In the genomic region with DNA sequence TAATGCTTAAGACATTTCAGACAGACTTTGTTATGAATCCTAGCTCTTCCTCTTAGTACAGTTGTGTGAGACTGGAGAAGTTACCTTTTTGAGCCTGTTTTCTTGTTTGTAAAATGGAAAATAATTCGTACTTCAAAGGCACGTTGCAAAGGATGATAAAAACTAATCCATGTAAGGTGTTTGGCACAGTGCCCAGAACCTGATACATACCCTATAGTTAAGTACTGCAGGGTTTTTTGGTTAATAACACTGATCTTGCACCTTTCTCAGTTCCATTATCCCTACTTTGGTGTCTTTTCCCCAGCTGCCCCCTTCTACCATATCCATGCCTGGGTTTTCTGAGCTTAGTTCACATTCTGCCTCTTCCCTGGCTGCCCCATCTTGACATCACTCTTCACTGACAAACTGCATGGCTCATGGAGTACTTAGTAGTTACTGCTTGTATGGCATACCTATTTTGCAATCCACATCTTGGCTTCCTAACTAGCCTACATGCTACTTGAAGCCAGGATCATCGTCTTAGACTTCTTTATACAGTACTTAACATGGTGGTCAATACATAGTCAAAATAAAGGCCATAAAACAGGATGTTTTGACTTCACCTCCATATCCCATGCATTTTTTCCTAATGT, we compare ENCODE assay signal across 16 cellular contexts. TPM values are rescaled to one million over a fixed set of nuclear protein-coding genes. Genes with fewer than 3 reads are reported as not detected.
DNase-seq lines count a peak whose midpoint lies in the region; ATAC-seq and TF ChIP-seq lines count a peak whose summit lies in the region.
"Had no signal": no experiment of that assay in that cellular context is flagged by ENCODE, and none has a peak within 500 bp of the region (broad histone marks: within the 10 kb centered on the region; RNA-seq: fewer than 3 reads in every experiment).

No MANE protein-coding gene starts in this region.

- CTCF ChIA-PET in activated CD4-positive, alpha-beta T cell treated with anti-CD3 and anti-CD28 coated beads, Interleukin-2, amount 10 ng/mL, durations not matched to agents 7 days and 5 days (lab: Charles Lee): interaction anchor here (0.6 kb wide), 1 partner anchor 278 kb away, joined by 3 read pairs; no protein-coding TSS in a partner anchor

- H3K4ac ChIP-seq in mesenchymal stem cell (ENCODE audit: low read depth in 1 of 2, low read length in 2 of 2): no peak overlapping the region

- no peak overlapping the region for H4K91ac ChIP-seq in mesenchymal stem cell (ENCODE audit: low read length)

- intact Hi-C loops in activated CD4-positive, alpha-beta T cell treated with anti-CD3 and anti-CD28 coated beads, Interleukin-2, amount 10 ng/mL, durations not matched to agents 24 days and 14 days (cut with micrococcal nuclease): no loop called here
- intact Hi-C loops in dorsolateral prefrontal cortex (cut with DNase I): no loop called here

- H3K14ac ChIP-seq in mesenchymal stem cell (ENCODE audit: low read length in 2 of 2): no peak overlapping the region

- H2BK12ac ChIP-seq in mesenchymal stem cell (ENCODE audit: low read length in 2 of 2): no peak overlapping the region

- peak overlapping the region; percentile 95 for H2AK5ac ChIP-seq in mesenchymal stem cell (ENCODE audit: low read length, severe bottlenecking)

- H3K9ac ChIP-seq in mesenchymal stem cell (ENCODE audit: low read length): peak overlapping the region; percentile 37

- H3K27ac ChIP-seq in mesenchymal stem cell (ENCODE audit: low read length, poor library complexity, severe bottlenecking): peak overlapping the region; percentile 69
- no peak overlapping the region for H3K27ac ChIP-seq in dorsolateral prefrontal cortex
- H3K27ac ChIP-seq: hepatocyte had no signal

- H3K4me1 ChIP-seq in mesenchymal stem cell (ENCODE audit: control insufficient read depth, insufficient read depth, low read depth, low read length): peaks cover 3% of the 10 kb centered on the region

- H3K4me3 ChIP-seq in mesenchymal stem cell (ENCODE audit: insufficient read depth in 1 of 2, low read depth in 1 of 2, low read length in 2 of 2) (peak overlapping the region in 1 of 2 experiments; percentile 38), dorsolateral prefrontal cortex (no peak overlapping the region)
- H3K4me3 ChIP-seq: GM23338, hepatocyte had no signal

- no peak for ATAC-seq in HG02884 (IDR thresholded peaks at IDR 0.05; ENCODE audit: unreplicated experiment)
- ATAC-seq: GM23338 had no signal

- no peaks in the 10 kb centered on the region for H3K36me3 ChIP-seq in mesenchymal stem cell (ENCODE audit: control insufficient read depth in 1 of 2, insufficient read depth in 2 of 2, low read depth in 1 of 2, low read length in 2 of 2)

- no peak overlapping the region for H3K4me2 ChIP-seq in mesenchymal stem cell (ENCODE audit: low read length, poor library complexity, severe bottlenecking)
- H3K4me2 ChIP-seq: GM23338, hepatocyte had no signal

- no peaks in the 10 kb centered on the region for H3K36me3 Mint-ChIP-seq in activated CD4-positive, alpha-beta T cell treated with anti-CD3 and anti-CD28 coated beads, Interleukin-2, amount 10 ng/mL, durations not matched to agents 24 days and 14 days (ENCODE audit: low read depth)
- H3K36me3 Mint-ChIP-seq in activated CD4-positive, alpha-beta T cell treated with anti-CD3 and anti-CD28 coated beads, Interleukin-2, amount 10 ng/mL, durations not matched to agents 7 days and 5 days (ENCODE audit: low read depth): peaks cover 11% of the 10 kb centered on the region

- peak; percentile 22 for DNase-seq in activated CD4-positive, alpha-beta T cell treated with anti-CD3 and anti-CD28 coated beads, Interleukin-2, amount 10 ng/mL, durations not matched to agents 24 days and 14 days
- no peak for DNase-seq in activated CD4-positive, alpha-beta T cell treated with anti-CD3 and anti-CD28 coated beads, Interleukin-2, amount 10 ng/mL, durations not matched to agents 7 days and 5 days
- peak; percentile 62 for DNase-seq in NCI-H1105 treated with DMSO at 0.1 percent for 48 hours (lab: John Stamatoyannopoulos, UW)
- peak; percentile 20 for DNase-seq in astrocyte of the hippocampus (ENCODE audit: low read depth, low spot score)
- peak; percentile 16 for DNase-seq in mesenchymal stem cell
- DNase-seq in dorsolateral prefrontal cortex: no peak
- no peak for DNase-seq in activated effector memory CD4-positive, alpha-beta T cell treated with Interleukin-2 at 50 U/mL for 16 hours
- DNase-seq: activated CD4-positive, alpha-beta T cell treated with anti-CD3 and anti-CD28 coated beads for 1 hour; activated naive CD8-positive, alpha-beta T cell treated with anti-CD3 and anti-CD28 coated beads, Interleukin-2, amount 50 U/mL, for 24 hours; T-helper 2 cell had no signal

- H3K9me3 ChIP-seq in mesenchymal stem cell (ENCODE audit: control insufficient read depth, low read length): no peaks in the 10 kb centered on the region

- H3K27ac Mint-ChIP-seq in activated CD4-positive, alpha-beta T cell treated with anti-CD3 and anti-CD28 coated beads, Interleukin-2, amount 10 ng/mL, durations not matched to agents 24 days and 14 days: no peak overlapping the region
- H3K27ac Mint-ChIP-seq in activated CD4-positive, alpha-beta T cell treated with anti-CD3 and anti-CD28 coated beads, Interleukin-2, amount 10 ng/mL, durations not matched to agents 7 days and 5 days: no peak overlapping the region
- H3K27ac Mint-ChIP-seq: GM23338 had no signal

- peaks cover 13% of the 10 kb centered on the region for H3K27me3 Mint-ChIP-seq in activated CD4-positive, alpha-beta T cell treated with anti-CD3 and anti-CD28 coated beads, Interleukin-2, amount 10 ng/mL, durations not matched to agents 24 days and 14 days
- peaks cover 10% of the 10 kb centered on the region for H3K27me3 Mint-ChIP-seq in activated CD4-positive, alpha-beta T cell treated with anti-CD3 and anti-CD28 coated beads, Interleukin-2, amount 10 ng/mL, durations not matched to agents 7 days and 5 days
- H3K27me3 Mint-ChIP-seq: stimulated activated naive CD8-positive, alpha-beta T cell treated with anti-CD3 and anti-CD28 coated beads, Interleukin-15, Interleukin-2, amounts not matched to agents 100 ng/mL and 50 ng/mL, for 24 hours had no signal

- H3K9me3 Mint-ChIP-seq in activated CD4-positive, alpha-beta T cell treated with anti-CD3 and anti-CD28 coated beads, Interleukin-2, amount 10 ng/mL, durations not matched to agents 24 days and 14 days: peaks cover 12% of the 10 kb centered on the region
- H3K9me3 Mint-ChIP-seq in activated CD4-positive, alpha-beta T cell treated with anti-CD3 and anti-CD28 coated beads, Interleukin-2, amount 10 ng/mL, durations not matched to agents 7 days and 5 days: peaks cover 24% of the 10 kb centered on the region

- no peak overlapping the region for H2BK15ac ChIP-seq in mesenchymal stem cell (ENCODE audit: low read depth, poor library complexity, severe bottlenecking)

- H3K18ac ChIP-seq in mesenchymal stem cell (ENCODE audit: low read depth in 1 of 2, low read length in 2 of 2): no peak overlapping the region

- H3K23ac ChIP-seq in mesenchymal stem cell (ENCODE audit: low read length in 2 of 2): no peak overlapping the region

- H3K27me3 ChIP-seq in mesenchymal stem cell (ENCODE audit: control insufficient read depth in 1 of 2, insufficient read depth in 1 of 2, low read length in 2 of 2) (no peaks in the 10 kb centered on the region), dorsolateral prefrontal cortex (peaks cover 0 to 23% (median 0%) of the 10 kb centered on the region in 45 donors)
- H3K27me3 ChIP-seq: hepatocyte had no signal

- 92% methylated on average over 1 of the region's 3 CpGs for WGBS in mesenchymal stem cell

- H2BK5ac ChIP-seq in mesenchymal stem cell (ENCODE audit: low read depth, low read length, poor library complexity, severe bottlenecking): no peak overlapping the region

- no peak overlapping the region for H2AFZ ChIP-seq in mesenchymal stem cell (ENCODE audit: low read depth, low read length)
- H2AFZ ChIP-seq: GM23338, hepatocyte had no signal

- H3K4me3 Mint-ChIP-seq in activated CD4-positive, alpha-beta T cell treated with anti-CD3 and anti-CD28 coated beads, Interleukin-2, amount 10 ng/mL, durations not matched to agents 24 days and 14 days: no peak overlapping the region
- no peak overlapping the region for H3K4me3 Mint-ChIP-seq in activated CD4-positive, alpha-beta T cell treated with anti-CD3 and anti-CD28 coated beads, Interleukin-2, amount 10 ng/mL, durations not matched to agents 7 days and 5 days
- H3K4me3 Mint-ChIP-seq: activated naive CD8-positive, alpha-beta T cell treated with anti-CD3 and anti-CD28 coated beads, Interleukin-2, amount 50 U/mL, for 24 hours; GM23338; stimulated activated naive CD8-positive, alpha-beta T cell treated with anti-CD3 and anti-CD28 coated beads, Interleukin-15, Interleukin-2, amounts not matched to agents 100 ng/mL and 50 ng/mL, for 24 hours had no signal

- peaks cover 2% of the 10 kb centered on the region for H3K4me1 Mint-ChIP-seq in activated CD4-positive, alpha-beta T cell treated with anti-CD3 and anti-CD28 coated beads, Interleukin-2, amount 10 ng/mL, durations not matched to agents 24 days and 14 days
- peaks cover 27% of the 10 kb centered on the region for H3K4me1 Mint-ChIP-seq in activated CD4-positive, alpha-beta T cell treated with anti-CD3 and anti-CD28 coated beads, Interleukin-2, amount 10 ng/mL, durations not matched to agents 7 days and 5 days

- H3K79me1 ChIP-seq in mesenchymal stem cell (replicated peaks; ENCODE audit: low read length, poor library complexity, severe bottlenecking): no peaks in the 10 kb centered on the region

- POLR2A ChIA-PET in activated CD4-positive, alpha-beta T cell treated with anti-CD3 and anti-CD28 coated beads, Interleukin-2, amount 10 ng/mL, durations not matched to agents 7 days and 5 days (lab: Charles Lee): no interaction called here

- no peak overlapping the region for H4K8ac ChIP-seq in mesenchymal stem cell (ENCODE audit: low read length)

- TF ChIP-seq CTCF in dorsolateral prefrontal cortex (IDR thresholded peaks at IDR 0.05 in 54 of 56, conservative IDR thresholded peaks at IDR 0.05 in 2 of 56; ENCODE audit: low read depth in 1 of 56, partially characterized antibody in 56 of 56): no peak

- H2BK120ac ChIP-seq in mesenchymal stem cell (ENCODE audit: low read depth, low read length): no peak overlapping the region

RNA-seq across cellular contexts. Expression of gene CCDC185, which starts 10.1 kb away (rescaled TPM):
- total RNA-seq in activated CD4-positive, alpha-beta T cell treated with anti-CD3 and anti-CD28 coated beads, Interleukin-2, amount 10 ng/mL, durations not matched to agents 24 days and 14 days: not detected in 2 replicates
- not detected for total RNA-seq in activated CD4-positive, alpha-beta T cell treated with anti-CD3 and anti-CD28 coated beads, Interleukin-2, amount 10 ng/mL, durations not matched to agents 7 days and 5 days
- polyA plus RNA-seq in mesenchymal stem cell (2013, experiment 1 of 2): not detected
- polyA plus RNA-seq in mesenchymal stem cell (2013, experiment 2 of 2): not detected
- under 1 TPM in 26 of 120 experiments, not detected in 94; 0.24 to 1.00 (median 0.37) TPM for total RNA-seq in dorsolateral prefrontal cortex
- total RNA-seq: hepatocyte, omental fat pad, ureter had no signal
- polyA plus RNA-seq: GM23338, hepatocyte had no signal

RNA-seq across cellular contexts. Expression of gene SUSD4, which starts 39.3 kb away (rescaled TPM):
- not detected in 2 replicates for total RNA-seq in activated CD4-positive, alpha-beta T cell treated with anti-CD3 and anti-CD28 coated beads, Interleukin-2, amount 10 ng/mL, durations not matched to agents 24 days and 14 days
- 1 to 10 TPM; 2.9 to 4.8 TPM for total RNA-seq in activated CD4-positive, alpha-beta T cell treated with anti-CD3 and anti-CD28 coated beads, Interleukin-2, amount 10 ng/mL, durations not matched to agents 7 days and 5 days
- 0.01 TPM for polyA plus RNA-seq in mesenchymal stem cell (2013, experiment 1 of 2)
- not detected for polyA plus RNA-seq in mesenchymal stem cell (2013, experiment 2 of 2)
- total RNA-seq in dorsolateral prefrontal cortex: 10 to 100 TPM; 21.6 to 96.9 (median 65.8) TPM

Comparison
In these comparisons a context has a peak if more than half of its experiments do, and no peak if none do; other contexts are left out.
1. DNase-seq: peak in activated CD4-positive, alpha-beta T cell treated with anti-CD3 and anti-CD28 coated beads, Interleukin-2, amount 10 ng/mL, durations not matched to agents 24 days and 14 days (single experiment), NCI-H1105 treated with DMSO at 0.1 percent for 48 hours (single experiment), astrocyte of the hippocampus (single experiment) and mesenchymal stem cell (single experiment); none in activated CD4-positive, alpha-beta T cell treated with anti-CD3 and anti-CD28 coated beads, Interleukin-2, amount 10 ng/mL, durations not matched to agents 7 days and 5 days (single experiment), dorsolateral prefrontal cortex (0 of 10) and activated effector memory CD4-positive, alpha-beta T cell treated with Interleukin-2 at 50 U/mL for 16 hours (single experiment).